Comparison of ENCODE assay signal across 9 cellular contexts in genomic region chr14:86462193-86462592, GRCh38.
DNase-seq lines count a peak whose midpoint lies in the region; ATAC-seq and TF ChIP-seq lines count a peak whose summit lies in the region.
"Had no signal": no experiment of that assay in that cellular context is flagged by ENCODE, and none has a peak within 500 bp of the region (broad histone marks: within the 10 kb centered on the region; RNA-seq: fewer than 3 reads in every experiment).

No MANE protein-coding gene starts in this region.

- peaks cover 6% of the 10 kb centered on the region for H3K4me1 Mint-ChIP-seq in glutamatergic neuron (ENCODE audit: low read depth, unreplicated experiment)

- H3K9me3 Mint-ChIP-seq in glutamatergic neuron (ENCODE audit: unreplicated experiment) = no peaks in the 10 kb centered on the region

- POLR2A ChIA-PET in A673 (lab: Charles Lee; ENCODE audit: low non-redundant PET) = no interaction called here

- H3K27me3 ChIP-seq in A673 (replicated peaks; ENCODE audit: insufficient read depth, low read depth, low read length, poor library complexity) (no peaks in the 10 kb centered on the region), uterus (no peaks in the 10 kb centered on the region)

- no peaks in the 10 kb centered on the region for H3K27me3 Mint-ChIP-seq in glutamatergic neuron (ENCODE audit: unreplicated experiment)

- DNase-seq in A673 (ENCODE audit: low spot score) = peak; percentile 46
- DNase-seq in GM13976 (ENCODE audit: low spot score) = no peak
- peak; percentile 3 for DNase-seq in SK-N-DZ (ENCODE audit: low spot score)
- no peak for DNase-seq in glutamatergic neuron
- no peak for DNase-seq in NCI-H2029 (lab: John Stamatoyannopoulos, UW)
- no peak for DNase-seq in epidermal melanocyte (ENCODE audit: insufficient read length, low spot score)
- no peak for DNase-seq in uterus
- DNase-seq: DMS153 had no signal

- no peak for TF ChIP-seq POLR2A in uterus (IDR thresholded peaks at IDR 0.05)

- TF ChIP-seq CTCF in A673 (conservative IDR thresholded peaks at IDR 0.05; ENCODE audit: low read depth, low read length) (0 out of 2 replicates have a peak, but pooled peaks have one; percentile 39), GM13976 (IDR thresholded peaks at IDR 0.05; ENCODE audit: borderline replicate concordance, control extremely low read depth, extremely low read depth, insufficient read depth, missing control alignments) (peak; percentile 4), glutamatergic neuron (IDR thresholded peaks at IDR 0.05; ENCODE audit: partially characterized antibody, unreplicated experiment) (peak; percentile 29), uterus (IDR thresholded peaks at IDR 0.05) (no peak)

- H3K9me3 ChIP-seq in A673 (ENCODE audit: low read depth, low read length, poor library complexity, severe bottlenecking) (peaks cover 11% of the 10 kb centered on the region), uterus (no peaks in the 10 kb centered on the region)

- no peak overlapping the region for H3K27ac ChIP-seq in A673 (ENCODE audit: low read depth, low read length, poor library complexity, severe bottlenecking)
- no peak overlapping the region for H3K27ac ChIP-seq in uterus

- in situ Hi-C loops in GM13976 (cut with MboI; ENCODE audit: low sequenced_read_pairs, unreplicated experiment) = no loop called here

- CTCF ChIA-PET in A673 (lab: Charles Lee) = no interaction called here

- H3K4me3 ChIP-seq in A673 (ENCODE audit: low read depth, low read length, poor library complexity, severe bottlenecking) = no peak overlapping the region
- H3K4me3 ChIP-seq in uterus = no peak overlapping the region

- no peak overlapping the region for H3K27ac Mint-ChIP-seq in glutamatergic neuron (ENCODE audit: unreplicated experiment)

- no peaks in the 10 kb centered on the region for H3K36me3 ChIP-seq in A673 (ENCODE audit: insufficient read depth, low read length, poor library complexity, severe bottlenecking)
- H3K36me3 ChIP-seq in uterus = no peaks in the 10 kb centered on the region

- no peak for ATAC-seq in HG02938 (IDR thresholded peaks at IDR 0.05; ENCODE audit: unreplicated experiment)

- H3K4me1 ChIP-seq in A673 (ENCODE audit: insufficient read depth, low read length, poor library complexity, severe bottlenecking) (peaks cover 10% of the 10 kb centered on the region), uterus (no peaks in the 10 kb centered on the region)

- intact Hi-C loops in A673 (cut with micrococcal nuclease; ENCODE audit: unreplicated experiment) = loop anchor here (5.0 kb wide), 1 partner anchor 190 kb away; no protein-coding TSS in a partner anchor
- intact Hi-C loops in uterus (cut with DNase I; ENCODE audit: low total_unique reads) = no loop called here

- BruUV-seq in A673 (replicated peaks; lab: Mats Ljungman, UMichigan) = no TSS peak

- peaks cover 11% of the 10 kb centered on the region for H3K36me3 Mint-ChIP-seq in glutamatergic neuron (ENCODE audit: unreplicated experiment)

- no peak overlapping the region for H3K4me3 Mint-ChIP-seq in glutamatergic neuron (ENCODE audit: unreplicated experiment)

Comparison
In these comparisons a context has a peak if more than half of its experiments do, and no peak if none do; other contexts are left out.
1. DNase-seq: peak in A673 (single experiment) and SK-N-DZ (single experiment); none in GM13976 (single experiment), glutamatergic neuron (single experiment), NCI-H2029 (single experiment), epidermal melanocyte (single experiment) and uterus (0 of 2).
2. CTCF ChIP-seq: peak in A673 (single experiment), GM13976 (single experiment) and glutamatergic neuron (single experiment); none in uterus (0 of 4).